In genomic region chr2:201931475-201931874, GRCh38 we compare ENCODE assay signal across 19 cellular contexts.
DNase-seq lines count a peak whose midpoint lies in the region; ATAC-seq, FAIRE-seq and TF ChIP-seq lines count a peak whose summit lies in the region.
"Had no signal": no experiment of that assay in that cellular context is flagged by ENCODE, and none has a peak within 500 bp of the region (broad histone marks: within the 10 kb centered on the region; RNA-seq: fewer than 3 reads in every experiment).

No MANE protein-coding gene starts in this region.

- H3K9ac ChIP-seq in BLaER1 (no peak overlapping the region), GM23248 (no peak overlapping the region), astrocyte (ENCODE audit: low read length) (peak overlapping the region; percentile 22), mesendoderm (ENCODE audit: low read length) (no peak overlapping the region)

- H3K79me1 ChIP-seq in mesendoderm (ENCODE audit: low read length), result no peaks in the 10 kb centered on the region

- peak overlapping the region; percentile 2 for H2AK5ac ChIP-seq in mesendoderm (ENCODE audit: low read length)

- H2BK5ac ChIP-seq in mesendoderm (ENCODE audit: low read length), result peak overlapping the region; percentile 76

- H3K4me2 ChIP-seq in BLaER1, result peak overlapping the region; percentile 72
- no peak overlapping the region for H3K4me2 ChIP-seq in GM23248 (ENCODE audit: unreplicated experiment)
- peak overlapping the region; percentile 51 for H3K4me2 ChIP-seq in astrocyte (ENCODE audit: low read length)
- H3K4me2 ChIP-seq in mesendoderm (ENCODE audit: low read length), result no peak overlapping the region
- H3K4me2 ChIP-seq: GM23338 had no signal

- H3K79me2 ChIP-seq in GM23248 (ENCODE audit: insufficient read depth), result no peaks in the 10 kb centered on the region
- H3K79me2 ChIP-seq in astrocyte (ENCODE audit: insufficient read depth, low read length), result no peaks in the 10 kb centered on the region
- H3K79me2 ChIP-seq in mesendoderm (ENCODE audit: control insufficient read depth, insufficient read depth, low read length), result no peaks in the 10 kb centered on the region

- H3K4me1 Mint-ChIP-seq in astrocyte (ENCODE audit: low read depth, unreplicated experiment), result peaks cover 3% of the 10 kb centered on the region

- no peak overlapping the region for H2BK15ac ChIP-seq in mesendoderm (replicated peaks; ENCODE audit: low read depth)

- 53 to 60% methylated on average over 2 of the region's 2 CpGs for WGBS in GM23248 (ENCODE audit: low coverage in 1 of 2, low lambda C conversion rate in 2 of 2, missing lambda C conversion rate in 2 of 2), 2 experiments
- no CpG with 5 or more reads among the region's 2 CpGs for WGBS in mesendoderm (ENCODE audit: extremely low coverage, insufficient coverage, low lambda C conversion rate)

- H3F3A ChIP-seq in GM23248 (ENCODE audit: insufficient read depth), result peaks cover 26% of the 10 kb centered on the region

- peak overlapping the region; percentile 49 for H3K56ac ChIP-seq in mesendoderm (ENCODE audit: low read length)

- H3K36me3 ChIP-seq in BLaER1, result no peaks in the 10 kb centered on the region
- no peaks in the 10 kb centered on the region for H3K36me3 ChIP-seq in GM23248 (ENCODE audit: low read depth)
- H3K36me3 ChIP-seq in astrocyte (ENCODE audit: insufficient read depth, low read length), result no peaks in the 10 kb centered on the region
- H3K36me3 ChIP-seq in mesendoderm (ENCODE audit: control insufficient read depth, insufficient read depth, low read length), result no peaks in the 10 kb centered on the region
- H3K36me3 ChIP-seq in MG63, result no peaks in the 10 kb centered on the region

- H3K27ac ChIP-seq in BLaER1 (no peak overlapping the region), GM23248 (peak overlapping the region; percentile 82), astrocyte (ENCODE audit: low read depth, low read length) (peak overlapping the region; percentile 77), mesendoderm (ENCODE audit: low read depth, low read length) (no peak overlapping the region), foreskin keratinocyte (no peak overlapping the region)

- H3K4me1 ChIP-seq in BLaER1 (peaks cover 25% of the 10 kb centered on the region), GM23248 (ENCODE audit: insufficient read depth) (peaks cover 40% of the 10 kb centered on the region), astrocyte (ENCODE audit: insufficient read depth, low read length) (peaks cover 33% of the 10 kb centered on the region), mesendoderm (ENCODE audit: control insufficient read depth, low read depth, low read length) (peaks cover 23% of the 10 kb centered on the region), foreskin keratinocyte (no peaks in the 10 kb centered on the region)

- H3K27ac Mint-ChIP-seq in astrocyte (ENCODE audit: unreplicated experiment), result no peak overlapping the region
- H3K27ac Mint-ChIP-seq: CD8-positive, alpha-beta T cell; GM23338 had no signal

- H3K9me3 ChIP-seq in BLaER1 (peaks cover 14% of the 10 kb centered on the region), GM23248 (ENCODE audit: low read depth) (no peaks in the 10 kb centered on the region), astrocyte (ENCODE audit: insufficient read depth, low read depth, low read length) (no peaks in the 10 kb centered on the region), MG63 (no peaks in the 10 kb centered on the region)

- peak overlapping the region; percentile 0 for H3K23ac ChIP-seq in mesendoderm (ENCODE audit: low read length)

- H3K9me3 Mint-ChIP-seq in astrocyte (ENCODE audit: unreplicated experiment), result peaks cover 3% of the 10 kb centered on the region
- H3K9me3 Mint-ChIP-seq: CD8-positive, alpha-beta T cell had no signal

- H3K27me3 ChIP-seq in BLaER1, result no peaks in the 10 kb centered on the region
- no peaks in the 10 kb centered on the region for H3K27me3 ChIP-seq in GM23248 (replicated peaks; ENCODE audit: insufficient read depth)
- no peaks in the 10 kb centered on the region for H3K27me3 ChIP-seq in astrocyte (ENCODE audit: insufficient read depth, low read length)
- no peaks in the 10 kb centered on the region for H3K27me3 ChIP-seq in mesendoderm (ENCODE audit: insufficient read depth, low read length, poor library complexity)
- no peaks in the 10 kb centered on the region for H3K27me3 ChIP-seq in MG63
- H3K27me3 ChIP-seq in foreskin keratinocyte, result peaks cover 17% of the 10 kb centered on the region

- H2BK120ac ChIP-seq in mesendoderm (ENCODE audit: low read depth, low read length), result peak overlapping the region; percentile 1

- peaks cover 5% of the 10 kb centered on the region for H3K36me3 Mint-ChIP-seq in astrocyte (ENCODE audit: low read depth, unreplicated experiment)
- H3K36me3 Mint-ChIP-seq: CD8-positive, alpha-beta T cell had no signal

- no peaks in the 10 kb centered on the region for H3K9me2 ChIP-seq in GM23248 (ENCODE audit: insufficient read depth)

- DNase-seq in GM23248, result no peak
- no peak for DNase-seq in astrocyte (ENCODE audit: low read depth)
- DNase-seq in mesendoderm, result no peak
- DNase-seq in MG63, result no peak
- DNase-seq in foreskin keratinocyte, result no peak
- DNase-seq: Calu3; CD8-positive, alpha-beta T cell; DMS153; Karpas-422; NCI-H187; NCI-H226; PC-3; SHP77; T-helper 1 cell had no signal

- no peak for TF ChIP-seq CTCF in astrocyte (IDR thresholded peaks at IDR 0.05; ENCODE audit: insufficient read depth, low read depth, low read length)
- TF ChIP-seq CTCF in foreskin keratinocyte (conservative IDR thresholded peaks at IDR 0.05), result no peak

- H4K8ac ChIP-seq in mesendoderm (ENCODE audit: low read depth, low read length), result no peak overlapping the region

- no peak overlapping the region for H4K5ac ChIP-seq in mesendoderm (ENCODE audit: low read length)

- no peak for FAIRE-seq in astrocyte (lab: Jason Lieb, UNC)
- FAIRE-seq: G401.6, GM12892 had no signal

- in situ Hi-C loops in GM23248 (cut with MboI), result no loop called here

- H4K20me1 ChIP-seq in BLaER1 (no peaks in the 10 kb centered on the region), GM23248 (ENCODE audit: insufficient read depth) (no peaks in the 10 kb centered on the region), astrocyte (ENCODE audit: insufficient read depth, low read length) (no peaks in the 10 kb centered on the region)

- ATAC-seq in HG02588 (IDR thresholded peaks at IDR 0.05; ENCODE audit: unreplicated experiment) (no peak), foreskin keratinocyte (no peak)
- ATAC-seq: CD8-positive, alpha-beta T cell; GM23338; PC-3 had no signal

- no peak overlapping the region for H3K18ac ChIP-seq in mesendoderm (ENCODE audit: low read length)

- no peak overlapping the region for H2AFZ ChIP-seq in GM23248
- peak overlapping the region; percentile 57 for H2AFZ ChIP-seq in astrocyte (ENCODE audit: low read depth, low read length)
- H2AFZ ChIP-seq: GM23338 had no signal

- no peak overlapping the region for H3K4ac ChIP-seq in mesendoderm (ENCODE audit: low read depth, low read length)

- H3K4me3 ChIP-seq in BLaER1 (no peak overlapping the region), GM23248 (no peak overlapping the region), astrocyte (ENCODE audit: insufficient read depth, low read depth, low read length) (no peak overlapping the region), mesendoderm (ENCODE audit: low read length) (no peak overlapping the region), MG63 (no peak overlapping the region)
- H3K4me3 ChIP-seq: GM23338 had no signal

- H3K27me3 Mint-ChIP-seq in astrocyte (ENCODE audit: low read depth, unreplicated experiment), result peaks cover 4% of the 10 kb centered on the region

- no peak overlapping the region for H3K4me3 Mint-ChIP-seq in astrocyte (ENCODE audit: unreplicated experiment)
- H3K4me3 Mint-ChIP-seq: CD8-positive, alpha-beta T cell; GM23338 had no signal

Comparison
In these comparisons a context has a peak if more than half of its experiments do, and no peak if none do; other contexts are left out.
1. H3K27ac ChIP-seq: peak in GM23248 (single experiment) and astrocyte (single experiment); none in BLaER1 (single experiment), mesendoderm (single experiment) and foreskin keratinocyte (single experiment).
2. H3K4me2 ChIP-seq: peak in BLaER1 (single experiment) and astrocyte (single experiment); none in GM23248 (single experiment) and mesendoderm (single experiment).